Comparison of ENCODE assay signal across 1 cellular context in genomic region chr6:3500262-3501001, GRCh38.
TF ChIP-seq lines count a peak whose summit lies in the region.

No MANE protein-coding gene starts in this region.

TF ChIP-seq in IMR-90, 13 proteins besides CTCF, POLR2A, EP300 and RAD21:
- TF ChIP-seq MAZ (IDR thresholded peaks at IDR 0.05; ENCODE audit: borderline replicate concordance, low read depth, low read length) = no peak
- TF ChIP-seq MAFK (IDR thresholded peaks at IDR 0.05; ENCODE audit: low read depth, low read length) = no peak
- TF ChIP-seq SMC3 (IDR thresholded peaks at IDR 0.05; ENCODE audit: low read depth, low read length) = no peak
- no peak for TF ChIP-seq CHD1 (IDR thresholded peaks at IDR 0.05; ENCODE audit: low read depth, low read length)
- TF ChIP-seq CEBPB (IDR thresholded peaks at IDR 0.05; ENCODE audit: low read depth, low read length) = 0 out of 2 replicates have a peak, but pooled peaks have one; percentile 19
- no peak for TF ChIP-seq NFE2L2 (IDR thresholded peaks at IDR 0.05; ENCODE audit: low read depth, low read length)
- 0 out of 2 replicates have a peak, but pooled peaks have one; percentile 19 for TF ChIP-seq FOS (IDR thresholded peaks at IDR 0.05; ENCODE audit: low read depth, low read length)
TF ChIP-seq in IMR-90: peak in this region for 2.
